8 cellular contexts compared by ENCODE assay signal in genomic region chr4:69881173-69881773, GRCh38. TPM values are rescaled to one million over a fixed set of nuclear protein-coding genes. Genes with fewer than 3 reads are reported as not detected.
DNase-seq lines count a peak whose midpoint lies in the region; ATAC-seq and TF ChIP-seq lines count a peak whose summit lies in the region.

No MANE protein-coding gene starts in this region.

- no peak overlapping the region for H3K9ac ChIP-seq in HCT116 (ENCODE audit: low read length)

- no peak overlapping the region for H3K27ac ChIP-seq in AG04450 (ENCODE audit: low read depth, low read length)
- H3K27ac ChIP-seq in HCT116 (ENCODE audit: low read depth, low read length), result no peak overlapping the region
- H3K27ac ChIP-seq in foreskin keratinocyte, result no peak overlapping the region

- POLR2A ChIA-PET in AG04450 (lab: Yijun Ruan, JAX), result no interaction called here
- POLR2A ChIA-PET in HCT116 (lab: Charles Lee), result no interaction called here

- H3K9me2 ChIP-seq in HCT116 (ENCODE audit: insufficient read depth), result no peaks in the 10 kb centered on the region

- H3K4me1 ChIP-seq in HCT116 (ENCODE audit: control insufficient read depth in 1 of 2, insufficient read depth in 2 of 2, low read length in 2 of 2) (no peaks in the 10 kb centered on the region), foreskin keratinocyte (no peaks in the 10 kb centered on the region)

- no peak overlapping the region for H3K4me3 ChIP-seq in AG04450 (ENCODE audit: low read depth, low read length)
- no peak overlapping the region for H3K4me3 ChIP-seq in GM06990 (replicated peaks; ENCODE audit: low read depth, low read length)
- H3K4me3 ChIP-seq in HCT116 (replicated peaks in 1 of 2; ENCODE audit: low read depth in 1 of 2, low read length in 2 of 2), result no peak overlapping the region
- no peak overlapping the region for H3K4me3 ChIP-seq in NB4 (ENCODE audit: low read depth, low read length)

- intact Hi-C loops in HCT116 (cut with micrococcal nuclease), result loop anchor here (1.0 to 5.0 kb wide), 3 partner anchors 192 to 676 kb away; no protein-coding TSS in a partner anchor

- no peaks in the 10 kb centered on the region for H4K20me1 ChIP-seq in HCT116 (ENCODE audit: insufficient read depth)

- H3K9me3 ChIP-seq in AG04450 (ENCODE audit: control insufficient read depth, insufficient read depth, low read length) (no peaks in the 10 kb centered on the region), HCT116 (ENCODE audit: control insufficient read depth in 1 of 2, insufficient read depth in 1 of 2, low read depth in 1 of 2, low read length in 2 of 2) (no peaks in the 10 kb centered on the region)

- ATAC-seq in HCT116 (peak; percentile 78), foreskin keratinocyte (peak; percentile 90)

- H3K79me2 ChIP-seq in HCT116 (ENCODE audit: insufficient read depth, low read length), result no peaks in the 10 kb centered on the region

- no peak for TF ChIP-seq POLR2A in HCT116 (IDR thresholded peaks at IDR 0.05; ENCODE audit: borderline replicate concordance, extremely low read depth, insufficient read depth, insufficient read length)
- no peak for TF ChIP-seq POLR2A in NB4 (IDR thresholded peaks at IDR 0.05; ENCODE audit: extremely low read depth, insufficient read length)

- H3K27me3 ChIP-seq in AG04450 (ENCODE audit: control insufficient read depth, insufficient read depth, low read length) (no peaks in the 10 kb centered on the region), GM06990 (replicated peaks; ENCODE audit: control insufficient read depth, insufficient read depth, low read length) (no peaks in the 10 kb centered on the region), HCT116 (ENCODE audit: insufficient read depth, low read length) (no peaks in the 10 kb centered on the region), foreskin keratinocyte (no peaks in the 10 kb centered on the region)

- BruUV-seq in HCT116 (replicated peaks; lab: Mats Ljungman, UMichigan), result no TSS peak

- CTCF ChIA-PET in AG04450 (lab: Charles Lee), result interaction anchor here (0.6 to 2.7 kb wide), 36 partner anchors 10 to 1393 kb away, joined by 3 to 29 read pairs (median 4); partner anchors contain the start of gene SULT1E1
- CTCF ChIA-PET in HCT116 (lab: Charles Lee), result interaction anchor here (1.0 to 1.5 kb wide), 2 partner anchors 191 to 678 kb away, joined by 3 to 5 read pairs; no protein-coding TSS in a partner anchor

- peak; percentile 8 for DNase-seq in AG04450 (ENCODE audit: low read depth, low spot score)
- no peak for DNase-seq in GM06990 (ENCODE audit: extremely low read depth, insufficient read length)
- DNase-seq in HCT116 (ENCODE audit: low read depth, low spot score), result peak; percentile 22
- peak; percentile 47 for DNase-seq in NB4 (ENCODE audit: low read depth)
- DNase-seq in activated CD4-positive, alpha-beta T cell treated with anti-CD3 and anti-CD28 coated beads for 4 hours, result peak; percentile 3 to 5
- DNase-seq in foreskin keratinocyte, result peak in 1 of 2 donors; percentile 39
- DNase-seq in renal cortical epithelial cell (ENCODE audit: low read depth), result peak; percentile 53
- no peak for DNase-seq in NCI-H187 treated with DMSO at 0.1 percent for 48 hours (lab: John Stamatoyannopoulos, UW)

- H3K36me3 ChIP-seq in GM06990 (ENCODE audit: control insufficient read depth, insufficient read depth, low read length), result no peaks in the 10 kb centered on the region
- H3K36me3 ChIP-seq in HCT116 (ENCODE audit: control insufficient read depth in 1 of 2, insufficient read depth in 2 of 2, low read length in 2 of 2), result no peaks in the 10 kb centered on the region

- TF ChIP-seq CTCF in AG04450 (IDR thresholded peaks at IDR 0.05; ENCODE audit: low read depth, low read length) (peak; percentile 86), GM06990 (IDR thresholded peaks at IDR 0.05; ENCODE audit: insufficient read depth, low read length, poor library complexity, severe bottlenecking) (peak; percentile 74), HCT116 (IDR thresholded peaks at IDR 0.05 in 2 of 3, conservative IDR thresholded peaks at IDR 0.05 in 1 of 3; ENCODE audit: borderline replicate concordance in 1 of 3, insufficient read depth in 1 of 3, low read depth in 2 of 3, low read length in 2 of 3) (peak; percentile 67 to 72 (median 70); a peak in 5 of 6 replicates), NB4 (IDR thresholded peaks at IDR 0.05; ENCODE audit: low read depth, low read length) (peak; percentile 63), foreskin keratinocyte (conservative IDR thresholded peaks at IDR 0.05) (peak; percentile 98)

- no peak overlapping the region for H3K4me2 ChIP-seq in HCT116 (ENCODE audit: low read length)

- peak; percentile 86 for TF ChIP-seq RAD21 in HCT116 (IDR thresholded peaks at IDR 0.05; ENCODE audit: low read depth)

- RAD21 ChIA-PET in HCT116 (lab: Charles Lee; ENCODE audit: low non-redundant PET in 1 of 2, low total read pairs in 2 of 2, uncharacterized antibody in 2 of 2, unreplicated experiment in 2 of 2), result interaction anchor here in 1 of 2 experiments (0.7 kb wide), 1 partner anchor 21 kb away, joined by 3 read pairs; the partner anchor contains the start of gene SULT1E1

- no peak overlapping the region for H2AFZ ChIP-seq in HCT116 (ENCODE audit: low read depth, low read length, poor library complexity, severe bottlenecking)

TF ChIP-seq in HCT116, 20 proteins besides CTCF, POLR2A, EP300 and RAD21:
- TF ChIP-seq REST (IDR thresholded peaks at IDR 0.05; ENCODE audit: low read depth) (no peak), CBX3 (IDR thresholded peaks at IDR 0.05; ENCODE audit: low read depth) (no peak), ZBTB33 (IDR thresholded peaks at IDR 0.05; ENCODE audit: extremely low read depth, insufficient replicate concordance, low read length) (no peak)

RNA-seq across cellular contexts. Expression of gene SULT1E1, which starts 21.3 kb away (rescaled TPM):
- not detected in 2 replicates for polyA plus RNA-seq in AG04450 (2011; rRNA removed)
- not detected in 2 replicates for polyA minus RNA-seq in AG04450 (2011; rRNA and poly(A)+ RNA removed)
- not detected for total RNA-seq in HCT116 (2021; ENCODE audit: unreplicated experiment)
- polyA plus RNA-seq in HCT116 (2012), result not detected in 2 replicates
- 0.81 and 3.7 TPM in 2 replicates for total RNA-seq in foreskin keratinocyte
- 0.65 and 2.5 TPM in 2 replicates for polyA plus RNA-seq in foreskin keratinocyte
- total RNA-seq in renal cortical epithelial cell, result 0.30 TPM in 1 of 2 replicates, not detected in the other

RNA-seq across cellular contexts. Expression of gene CSN1S1, which starts 49.6 kb away (rescaled TPM):
- not detected in 2 replicates for polyA plus RNA-seq in AG04450 (2011; rRNA removed)
- not detected in 2 replicates for polyA minus RNA-seq in AG04450 (2011; rRNA and poly(A)+ RNA removed)
- total RNA-seq in HCT116 (2021; ENCODE audit: unreplicated experiment), result not detected
- not detected in 2 replicates for polyA plus RNA-seq in HCT116 (2012)
- total RNA-seq in foreskin keratinocyte, result not detected in 2 replicates
- polyA plus RNA-seq in foreskin keratinocyte, result not detected in 2 replicates
- not detected in 2 replicates for total RNA-seq in renal cortical epithelial cell

Comparison
In these comparisons a context has a peak if more than half of its experiments do, and no peak if none do; other contexts are left out.
1. DNase-seq: peak in AG04450 (single experiment), HCT116 (single experiment), NB4 (single experiment), activated CD4-positive, alpha-beta T cell treated with anti-CD3 and anti-CD28 coated beads for 4 hours (2 of 2) and renal cortical epithelial cell (single experiment); none in GM06990 (single experiment) and NCI-H187 treated with DMSO at 0.1 percent for 48 hours (single experiment).
2. Peak in every context shown above with its lines, with median percentiles within 50 percentile points of each other: CTCF ChIP-seq.